Comparison of ENCODE assay signal across 2 cellular contexts in the genomic region with DNA sequence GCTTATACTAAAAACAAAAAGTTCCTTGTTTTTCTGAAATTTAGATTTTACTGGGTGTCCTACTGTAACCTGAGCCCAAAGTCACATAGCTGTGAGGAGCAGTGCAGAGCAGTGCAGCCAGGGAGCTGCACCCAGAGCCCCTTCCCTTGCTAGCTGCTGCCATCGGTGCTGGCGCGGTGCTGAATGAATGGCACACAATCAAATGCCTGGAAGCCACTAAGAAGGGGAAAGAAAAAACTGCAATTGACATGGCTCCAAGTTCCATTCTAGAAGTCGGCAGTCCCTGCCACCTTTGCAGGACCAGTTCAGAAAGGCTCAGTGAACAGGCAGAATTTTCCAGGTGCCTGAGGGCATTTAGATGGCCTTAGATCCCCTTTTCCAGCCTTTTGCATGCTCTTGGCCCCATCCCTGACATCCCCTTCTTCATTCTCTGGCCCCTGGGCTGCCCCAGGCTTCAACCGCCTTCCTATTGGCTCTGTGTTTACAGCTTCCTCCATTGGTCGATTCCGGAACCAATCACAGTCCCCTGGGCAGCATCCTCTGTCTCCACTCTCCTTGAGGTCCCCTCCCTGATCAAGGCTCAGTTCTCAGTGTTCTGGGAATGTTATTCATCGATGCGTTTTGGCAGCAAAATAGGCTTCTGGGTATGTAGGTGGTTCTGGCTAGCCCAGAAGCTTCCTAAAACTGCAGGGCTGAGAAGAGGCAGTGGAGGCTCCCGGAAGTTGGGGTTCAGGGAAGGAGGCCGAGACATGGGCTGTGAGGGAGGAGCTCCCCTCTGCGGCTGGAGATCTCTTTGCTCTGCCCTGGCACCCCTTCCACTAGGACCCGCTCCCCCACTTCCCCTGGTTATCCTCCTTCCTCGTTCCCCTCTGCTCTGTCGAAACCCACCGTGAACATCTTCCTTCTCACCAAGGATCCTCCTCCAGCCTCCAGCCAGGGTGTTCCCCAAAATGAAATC.
TF ChIP-seq lines count a peak whose summit lies in the region.

No MANE protein-coding gene starts in this region.

TF ChIP-seq in GM23338, 12 proteins besides CTCF, POLR2A, EP300 and RAD21 (continues in another document):
- TF ChIP-seq, protein P1, sequence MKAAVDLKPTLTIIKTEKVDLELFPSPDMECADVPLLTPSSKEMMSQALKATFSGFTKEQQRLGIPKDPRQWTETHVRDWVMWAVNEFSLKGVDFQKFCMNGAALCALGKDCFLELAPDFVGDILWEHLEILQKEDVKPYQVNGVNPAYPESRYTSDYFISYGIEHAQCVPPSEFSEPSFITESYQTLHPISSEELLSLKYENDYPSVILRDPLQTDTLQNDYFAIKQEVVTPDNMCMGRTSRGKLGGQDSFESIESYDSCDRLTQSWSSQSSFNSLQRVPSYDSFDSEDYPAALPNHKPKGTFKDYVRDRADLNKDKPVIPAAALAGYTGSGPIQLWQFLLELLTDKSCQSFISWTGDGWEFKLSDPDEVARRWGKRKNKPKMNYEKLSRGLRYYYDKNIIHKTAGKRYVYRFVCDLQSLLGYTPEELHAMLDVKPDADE (IDR thresholded peaks at IDR 0.05) = no peak
- no peak for TF ChIP-seq ZNF114 (CRISPR knock-in tag; IDR thresholded peaks at IDR 0.05)
- no peak for TF ChIP-seq ZNF331 (CRISPR knock-in tag; IDR thresholded peaks at IDR 0.05; ENCODE audit: low read depth)
- TF ChIP-seq POLR2AphosphoS5 (IDR thresholded peaks at IDR 0.05; ENCODE audit: low read depth) = no peak
- no peak for TF ChIP-seq EZH2phosphoT487 (IDR thresholded peaks at IDR 0.05; ENCODE audit: unreplicated experiment)
- no peak for TF ChIP-seq STAT1 (IDR thresholded peaks at IDR 0.05; ENCODE audit: unreplicated experiment)
- TF ChIP-seq NANOG (IDR thresholded peaks at IDR 0.05; ENCODE audit: borderline replicate concordance) = no peak
- TF ChIP-seq, protein P2, sequence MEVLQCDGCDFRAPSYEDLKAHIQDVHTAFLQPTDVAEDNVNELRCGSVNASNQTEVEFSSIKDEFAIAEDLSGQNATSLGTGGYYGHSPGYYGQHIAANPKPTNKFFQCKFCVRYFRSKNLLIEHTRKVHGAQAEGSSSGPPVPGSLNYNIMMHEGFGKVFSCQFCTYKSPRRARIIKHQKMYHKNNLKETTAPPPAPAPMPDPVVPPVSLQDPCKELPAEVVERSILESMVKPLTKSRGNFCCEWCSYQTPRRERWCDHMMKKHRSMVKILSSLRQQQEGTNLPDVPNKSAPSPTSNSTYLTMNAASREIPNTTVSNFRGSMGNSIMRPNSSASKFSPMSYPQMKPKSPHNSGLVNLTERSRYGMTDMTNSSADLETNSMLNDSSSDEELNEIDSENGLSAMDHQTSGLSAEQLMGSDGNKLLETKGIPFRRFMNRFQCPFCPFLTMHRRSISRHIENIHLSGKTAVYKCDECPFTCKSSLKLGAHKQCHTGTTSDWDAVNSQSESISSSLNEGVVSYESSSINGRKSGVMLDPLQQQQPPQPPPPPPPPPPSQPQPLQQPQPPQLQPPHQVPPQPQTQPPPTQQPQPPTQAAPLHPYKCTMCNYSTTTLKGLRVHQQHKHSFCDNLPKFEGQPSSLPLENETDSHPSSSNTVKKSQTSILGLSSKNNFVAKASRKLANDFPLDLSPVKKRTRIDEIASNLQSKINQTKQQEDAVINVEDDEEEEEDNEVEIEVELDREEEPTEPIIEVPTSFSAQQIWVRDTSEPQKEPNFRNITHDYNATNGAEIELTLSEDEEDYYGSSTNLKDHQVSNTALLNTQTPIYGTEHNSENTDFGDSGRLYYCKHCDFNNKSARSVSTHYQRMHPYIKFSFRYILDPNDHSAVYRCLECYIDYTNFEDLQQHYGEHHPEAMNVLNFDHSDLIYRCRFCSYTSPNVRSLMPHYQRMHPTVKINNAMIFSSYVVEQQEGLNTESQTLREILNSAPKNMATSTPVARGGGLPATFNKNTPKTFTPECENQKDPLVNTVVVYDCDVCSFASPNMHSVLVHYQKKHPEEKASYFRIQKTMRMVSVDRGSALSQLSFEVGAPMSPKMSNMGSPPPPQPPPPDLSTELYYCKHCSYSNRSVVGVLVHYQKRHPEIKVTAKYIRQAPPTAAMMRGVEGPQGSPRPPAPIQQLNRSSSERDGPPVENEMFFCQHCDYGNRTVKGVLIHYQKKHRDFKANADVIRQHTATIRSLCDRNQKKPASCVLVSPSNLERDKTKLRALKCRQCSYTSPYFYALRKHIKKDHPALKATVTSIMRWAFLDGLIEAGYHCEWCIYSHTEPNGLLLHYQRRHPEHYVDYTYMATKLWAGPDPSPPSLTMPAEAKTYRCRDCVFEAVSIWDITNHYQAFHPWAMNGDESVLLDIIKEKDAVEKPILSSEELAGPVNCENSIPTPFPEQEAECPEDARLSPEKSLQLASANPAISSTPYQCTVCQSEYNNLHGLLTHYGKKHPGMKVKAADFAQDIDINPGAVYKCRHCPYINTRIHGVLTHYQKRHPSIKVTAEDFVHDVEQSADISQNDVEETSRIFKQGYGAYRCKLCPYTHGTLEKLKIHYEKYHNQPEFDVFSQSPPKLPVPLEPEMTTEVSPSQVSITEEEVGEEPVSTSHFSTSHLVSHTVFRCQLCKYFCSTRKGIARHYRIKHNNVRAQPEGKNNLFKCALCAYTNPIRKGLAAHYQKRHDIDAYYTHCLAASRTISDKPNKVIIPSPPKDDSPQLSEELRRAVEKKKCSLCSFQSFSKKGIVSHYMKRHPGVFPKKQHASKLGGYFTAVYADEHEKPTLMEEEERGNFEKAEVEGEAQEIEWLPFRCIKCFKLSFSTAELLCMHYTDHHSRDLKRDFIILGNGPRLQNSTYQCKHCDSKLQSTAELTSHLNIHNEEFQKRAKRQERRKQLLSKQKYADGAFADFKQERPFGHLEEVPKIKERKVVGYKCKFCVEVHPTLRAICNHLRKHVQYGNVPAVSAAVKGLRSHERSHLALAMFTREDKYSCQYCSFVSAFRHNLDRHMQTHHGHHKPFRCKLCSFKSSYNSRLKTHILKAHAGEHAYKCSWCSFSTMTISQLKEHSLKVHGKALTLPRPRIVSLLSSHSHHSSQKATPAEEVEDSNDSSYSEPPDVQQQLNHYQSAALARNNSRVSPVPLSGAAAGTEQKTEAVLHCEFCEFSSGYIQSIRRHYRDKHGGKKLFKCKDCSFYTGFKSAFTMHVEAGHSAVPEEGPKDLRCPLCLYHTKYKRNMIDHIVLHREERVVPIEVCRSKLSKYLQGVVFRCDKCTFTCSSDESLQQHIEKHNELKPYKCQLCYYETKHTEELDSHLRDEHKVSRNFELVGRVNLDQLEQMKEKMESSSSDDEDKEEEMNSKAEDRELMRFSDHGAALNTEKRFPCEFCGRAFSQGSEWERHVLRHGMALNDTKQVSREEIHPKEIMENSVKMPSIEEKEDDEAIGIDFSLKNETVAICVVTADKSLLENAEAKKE (CRISPR knock-in tag; IDR thresholded peaks at IDR 0.05) = no peak

TF ChIP-seq in WTC11, 78 proteins besides CTCF, POLR2A, EP300 and RAD21 (continued from another document):
- no peak for TF ChIP-seq ZBTB21 (CRISPR knock-in tag; IDR thresholded peaks at IDR 0.05; ENCODE audit: borderline replicate concordance)
- no peak for TF ChIP-seq NR3C1 (CRISPR knock-in tag; conservative IDR thresholded peaks at IDR 0.05; ENCODE audit: low read depth)
- no peak for TF ChIP-seq CBFB (CRISPR knock-in tag; IDR thresholded peaks at IDR 0.05; ENCODE audit: low read depth)
- TF ChIP-seq, protein P3, sequence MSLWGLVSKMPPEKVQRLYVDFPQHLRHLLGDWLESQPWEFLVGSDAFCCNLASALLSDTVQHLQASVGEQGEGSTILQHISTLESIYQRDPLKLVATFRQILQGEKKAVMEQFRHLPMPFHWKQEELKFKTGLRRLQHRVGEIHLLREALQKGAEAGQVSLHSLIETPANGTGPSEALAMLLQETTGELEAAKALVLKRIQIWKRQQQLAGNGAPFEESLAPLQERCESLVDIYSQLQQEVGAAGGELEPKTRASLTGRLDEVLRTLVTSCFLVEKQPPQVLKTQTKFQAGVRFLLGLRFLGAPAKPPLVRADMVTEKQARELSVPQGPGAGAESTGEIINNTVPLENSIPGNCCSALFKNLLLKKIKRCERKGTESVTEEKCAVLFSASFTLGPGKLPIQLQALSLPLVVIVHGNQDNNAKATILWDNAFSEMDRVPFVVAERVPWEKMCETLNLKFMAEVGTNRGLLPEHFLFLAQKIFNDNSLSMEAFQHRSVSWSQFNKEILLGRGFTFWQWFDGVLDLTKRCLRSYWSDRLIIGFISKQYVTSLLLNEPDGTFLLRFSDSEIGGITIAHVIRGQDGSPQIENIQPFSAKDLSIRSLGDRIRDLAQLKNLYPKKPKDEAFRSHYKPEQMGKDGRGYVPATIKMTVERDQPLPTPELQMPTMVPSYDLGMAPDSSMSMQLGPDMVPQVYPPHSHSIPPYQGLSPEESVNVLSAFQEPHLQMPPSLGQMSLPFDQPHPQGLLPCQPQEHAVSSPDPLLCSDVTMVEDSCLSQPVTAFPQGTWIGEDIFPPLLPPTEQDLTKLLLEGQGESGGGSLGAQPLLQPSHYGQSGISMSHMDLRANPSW (CRISPR knock-in tag; conservative IDR thresholded peaks at IDR 0.05; ENCODE audit: low read depth) = no peak
